Comparison of ENCODE assay signal across 12 cellular contexts in genomic region chr2:55026202-55026601, GRCh38. TPM values are rescaled to one million over a fixed set of nuclear protein-coding genes. Genes with fewer than 3 reads are reported as not detected.
DNase-seq lines count a peak whose midpoint lies in the region; TF ChIP-seq lines count a peak whose summit lies in the region.
"Had no signal": no experiment of that assay in that cellular context is flagged by ENCODE, and none has a peak within 500 bp of the region (broad histone marks: within the 10 kb centered on the region; RNA-seq: fewer than 3 reads in every experiment).

No MANE protein-coding gene starts in this region.

- DNase-seq in EH (ENCODE audit: low read depth) (peak; percentile 63), NB4 (ENCODE audit: low read depth) (peak; percentile 52), cardiac fibroblast (ENCODE audit: low read depth in 2 of 2) (peak; percentile 66 to 68), AG08396 (ENCODE audit: low spot score) (no peak), CD1c-positive myeloid dendritic cell (ENCODE audit: extremely low spot score) (no peak), HT-29 (ENCODE audit: low spot score) (no peak)
- no peak for DNase-seq in activated CD8-positive, alpha-beta memory T cell treated with anti-CD3 and anti-CD28 coated beads, Interleukin-2, amount 50 U/mL, for 4 hours
- DNase-seq: activated CD4-positive, alpha-beta T cell treated with anti-CD3 and anti-CD28 coated beads for 48 hours; GOT3; NCI-H1417 had no signal

- TF ChIP-seq CTCF in NB4 (IDR thresholded peaks at IDR 0.05; ENCODE audit: low read depth, low read length), result no peak
- TF ChIP-seq CTCF in cardiac fibroblast (IDR thresholded peaks at IDR 0.05; ENCODE audit: low read depth, low read length), result no peak
- TF ChIP-seq CTCF in neural cell (IDR thresholded peaks at IDR 0.05; ENCODE audit: poor library complexity, severe bottlenecking), result no peak

- no peak overlapping the region for H2AFZ ChIP-seq in neural cell (ENCODE audit: low read depth, low read length)

- H3K27me3 ChIP-seq in neural cell (ENCODE audit: insufficient read depth, low read depth, low read length), result no peaks in the 10 kb centered on the region

- no peak for TF ChIP-seq POLR2A in NB4 (IDR thresholded peaks at IDR 0.05; ENCODE audit: extremely low read depth, insufficient read length)

- peaks cover 45% of the 10 kb centered on the region for H4K20me1 ChIP-seq in neural cell (ENCODE audit: insufficient read depth)

- no peak overlapping the region for H3K4me3 ChIP-seq in NB4 (ENCODE audit: low read depth, low read length)
- no peak overlapping the region for H3K4me3 ChIP-seq in cardiac fibroblast (replicated peaks in 1 of 2; ENCODE audit: low read depth in 2 of 2, low read length in 2 of 2)
- H3K4me3 ChIP-seq in neural cell (ENCODE audit: low read length), result no peak overlapping the region
- H3K4me3 ChIP-seq: skin epidermis had no signal

- no peak for TF ChIP-seq RAD21 in neural cell (conservative IDR thresholded peaks at IDR 0.05)

- H3F3A ChIP-seq in neural cell (ENCODE audit: insufficient read depth, low read length, poor library complexity, severe bottlenecking), result peaks cover 4% of the 10 kb centered on the region

- no peak overlapping the region for H3K27ac ChIP-seq in neural cell (ENCODE audit: low read length)

- TF ChIP-seq EP300 in neural cell (conservative IDR thresholded peaks at IDR 0.05; ENCODE audit: poor library complexity, severe bottlenecking), result no peak

- H3K9me3 ChIP-seq in neural cell (ENCODE audit: low read length), result no peaks in the 10 kb centered on the region

- H3K9ac ChIP-seq in neural cell (ENCODE audit: low read length), result no peak overlapping the region

- H3K9me2 ChIP-seq in neural cell (ENCODE audit: insufficient read depth, low read length), result no peaks in the 10 kb centered on the region

- H3K4me2 ChIP-seq in neural cell (ENCODE audit: low read length), result no peak overlapping the region

- peaks cover 6% of the 10 kb centered on the region for H3K36me3 ChIP-seq in neural cell (ENCODE audit: insufficient read depth, low read length)

- peaks cover 96% of the 10 kb centered on the region for H3K79me2 ChIP-seq in neural cell (replicated peaks; ENCODE audit: insufficient read depth, low read length)

TF ChIP-seq in neural cell, 6 proteins besides CTCF, POLR2A, EP300 and RAD21:
- no peak for TF ChIP-seq EZH2 (IDR thresholded peaks at IDR 0.05; ENCODE audit: borderline replicate concordance, insufficient read depth, low read length, poor library complexity, severe bottlenecking)
- TF ChIP-seq MXI1 (conservative IDR thresholded peaks at IDR 0.05; ENCODE audit: poor library complexity, severe bottlenecking), result peak; percentile 23
TF ChIP-seq in neural cell: peak in this region for 1.

RNA-seq across cellular contexts. Expression of gene RTN4, which starts 24.0 kb away (rescaled TPM):
- polyA plus RNA-seq in neural cell, result 551 and 582 TPM in 2 replicates
- polyA minus RNA-seq in neural cell, result 580 and 667 TPM in 2 replicates
- 117 and 138 TPM in 2 replicates for total RNA-seq in HT-29 (2014; rRNA removed; shearing (Covaris generic))

Comparison
In these comparisons a context has a peak if more than half of its experiments do, and no peak if none do; other contexts are left out.
1. DNase-seq: peak in EH (single experiment), NB4 (single experiment) and cardiac fibroblast (2 of 2); none in activated CD8-positive, alpha-beta memory T cell treated with anti-CD3 and anti-CD28 coated beads, Interleukin-2, amount 50 U/mL, for 4 hours (single experiment), AG08396 (single experiment), CD1c-positive myeloid dendritic cell (single experiment) and HT-29 (single experiment).